In the genomic region with DNA sequence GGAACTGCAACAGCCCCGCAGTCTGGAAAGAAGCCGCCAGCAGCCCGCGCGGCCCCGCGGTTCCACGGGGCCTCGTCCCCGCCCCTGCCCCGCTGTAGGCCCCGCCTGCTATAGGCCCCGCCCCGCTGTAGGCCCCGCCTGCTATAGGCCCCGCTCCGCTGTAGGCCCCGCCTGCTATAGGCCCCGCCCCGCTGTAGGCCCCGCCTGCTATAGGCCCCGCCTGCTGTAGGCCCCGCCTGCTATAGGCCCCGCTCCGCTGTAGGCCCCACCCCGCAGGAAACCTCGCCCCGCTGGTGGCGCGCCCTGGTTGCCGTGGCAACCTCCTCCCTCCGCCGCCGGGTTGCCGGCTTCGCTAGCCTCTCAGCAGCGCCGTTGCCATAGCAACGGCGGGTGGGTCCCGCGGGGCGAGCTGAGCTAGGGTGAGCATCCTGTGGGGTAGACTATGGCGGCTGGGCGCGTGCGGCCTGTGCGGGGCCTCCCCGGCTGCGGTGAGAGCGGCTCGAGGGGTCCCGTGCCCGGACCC, we compare ENCODE assay signal across 8 cellular contexts. TPM values are rescaled to one million over a fixed set of nuclear protein-coding genes. Genes with fewer than 3 reads are reported as not detected.
DNase-seq lines count a peak whose midpoint lies in the region; ATAC-seq and TF ChIP-seq lines count a peak whose summit lies in the region.

No MANE protein-coding gene starts in this region.

- H3K27ac Mint-ChIP-seq in Calu3 (ENCODE audit: unreplicated experiment): no peak overlapping the region
- H3K27ac Mint-ChIP-seq in neural progenitor cell: no peak overlapping the region

- H3K4me2 ChIP-seq in KMS-11 (peak overlapping the region; percentile 77), neural progenitor cell (peak overlapping the region; percentile 85)

- no peak overlapping the region for H3K4me3 Mint-ChIP-seq in Calu3 (ENCODE audit: low read depth, unreplicated experiment)
- peak overlapping the region; percentile 76 for H3K4me3 Mint-ChIP-seq in neural progenitor cell

- H3K36me3 ChIP-seq in KMS-11 (ENCODE audit: insufficient read depth) (no peaks in the 10 kb centered on the region), neural progenitor cell (no peaks in the 10 kb centered on the region)

- H3K27ac ChIP-seq in KMS-11 (no peak overlapping the region), neural progenitor cell (no peak overlapping the region)

- peak; percentile 74 for DNase-seq in Calu3
- DNase-seq in SIG-M5 (lab: John Stamatoyannopoulos, UW): peak; percentile 30
- DNase-seq in activated effector memory CD4-positive, alpha-beta T cell treated with Interleukin-2 at 50 U/mL for 16 hours: peak; percentile 99
- peak; percentile 83 for DNase-seq in fibroblast of villous mesenchyme (ENCODE audit: low read depth)
- peak; percentile 100 for DNase-seq in neural progenitor cell (ENCODE audit: low spot score)
- peak; percentile 96 for DNase-seq in stimulated activated naive CD8-positive, alpha-beta T cell treated with anti-CD3 and anti-CD28 coated beads, Interleukin-15, Interleukin-2, amounts not matched to agents 100 U/mL and 50 U/mL, for 24 hours

- CTCF ChIA-PET in Calu3 (lab: Charles Lee): no interaction called here

- H3K36me3 Mint-ChIP-seq in Calu3 (ENCODE audit: insufficient read depth, unreplicated experiment) (no peaks in the 10 kb centered on the region), neural progenitor cell (no peaks in the 10 kb centered on the region)

- H3K27me3 ChIP-seq in KMS-11 (ENCODE audit: insufficient read depth, low read depth) (peaks cover 31% of the 10 kb centered on the region), neural progenitor cell (peaks cover 48% of the 10 kb centered on the region)

- H4K20me1 ChIP-seq in KMS-11 (ENCODE audit: insufficient read depth) (no peaks in the 10 kb centered on the region), neural progenitor cell (ENCODE audit: low read depth) (no peaks in the 10 kb centered on the region)

- H2AFZ ChIP-seq in KMS-11 (ENCODE audit: low read depth) (peak overlapping the region; percentile 62), neural progenitor cell (replicated peaks) (peak overlapping the region; percentile 82)

- peaks cover 91% of the 10 kb centered on the region for H3K27me3 Mint-ChIP-seq in Calu3 (ENCODE audit: unreplicated experiment)
- peaks cover 17% of the 10 kb centered on the region for H3K27me3 Mint-ChIP-seq in neural progenitor cell (ENCODE audit: insufficient read depth, low read depth)

- H3K79me2 ChIP-seq in KMS-11 (ENCODE audit: insufficient read depth, low read depth) (no peaks in the 10 kb centered on the region), neural progenitor cell (ENCODE audit: low read depth) (no peaks in the 10 kb centered on the region)

- H3K4me1 ChIP-seq in KMS-11 (ENCODE audit: low read depth, poor library complexity, severe bottlenecking) (peaks cover 8% of the 10 kb centered on the region), neural progenitor cell (peaks cover 6% of the 10 kb centered on the region)

- TF ChIP-seq CTCF in Calu3 (IDR thresholded peaks at IDR 0.05; ENCODE audit: unreplicated experiment) (no peak), KMS-11 (conservative IDR thresholded peaks at IDR 0.05; ENCODE audit: low read depth, low read length) (no peak), fibroblast of villous mesenchyme (IDR thresholded peaks at IDR 0.05; ENCODE audit: insufficient read depth, low read depth, low read length) (no peak), neural progenitor cell (IDR thresholded peaks at IDR 0.05) (no peak)

- no TSS peak for BruUV-seq in Calu3 (replicated peaks; lab: Mats Ljungman, UMichigan)

- no peak overlapping the region for H3K4me3 ChIP-seq in KMS-11 (IDR thresholded peaks at IDR 0.05; ENCODE audit: insufficient read depth, low read depth, low read length)
- H3K4me3 ChIP-seq in fibroblast of villous mesenchyme (ENCODE audit: low read depth, low read length): peak overlapping the region; percentile 35
- H3K4me3 ChIP-seq in neural progenitor cell: peak overlapping the region; percentile 47

- no peaks in the 10 kb centered on the region for H3F3A ChIP-seq in neural progenitor cell (ENCODE audit: low read depth)

- peak; percentile 76 for ATAC-seq in GM21576 (IDR thresholded peaks at IDR 0.05; ENCODE audit: unreplicated experiment)
- peak; percentile 92 for ATAC-seq in stimulated activated naive CD8-positive, alpha-beta T cell treated with anti-CD3 and anti-CD28 coated beads, Interleukin-15, Interleukin-2, amounts not matched to agents 100 U/mL and 50 U/mL, for 24 hours

- H3K9ac ChIP-seq in KMS-11 (no peak overlapping the region), neural progenitor cell (no peak overlapping the region)

- no peaks in the 10 kb centered on the region for H3K9me3 ChIP-seq in neural progenitor cell (ENCODE audit: low read depth)

- intact Hi-C loops in Calu3 (cut with micrococcal nuclease; ENCODE audit: unreplicated experiment): no loop called here

- H3K4me1 Mint-ChIP-seq in Calu3 (ENCODE audit: low read depth, unreplicated experiment) (no peaks in the 10 kb centered on the region), neural progenitor cell (peaks cover 27% of the 10 kb centered on the region)

- H3K9me3 Mint-ChIP-seq in Calu3 (ENCODE audit: low read depth, unreplicated experiment) (no peaks in the 10 kb centered on the region), neural progenitor cell (no peaks in the 10 kb centered on the region)

RNA-seq across cellular contexts. Expression of gene KIF1A, which starts 12.2 kb away (rescaled TPM):
- total RNA-seq in Calu3 (2022): 280 and 298 TPM in 2 replicates
- not detected in 2 replicates for total RNA-seq in fibroblast of villous mesenchyme
- 29.9 and 41.1 TPM in 2 replicates for total RNA-seq in neural progenitor cell (ENCODE audit: low replicate concordance)

RNA-seq across cellular contexts. Expression of gene AGXT, which starts 36.4 kb away (rescaled TPM):
- total RNA-seq in Calu3 (2022) (not detected in 2 replicates), fibroblast of villous mesenchyme (not detected in 2 replicates), neural progenitor cell (ENCODE audit: low replicate concordance) (not detected in 2 replicates)

Comparison
In these comparisons a context has a peak if more than half of its experiments do, and no peak if none do; other contexts are left out.
1. DNase-seq: peak in every context shown above with its lines; median percentile 100 in neural progenitor cell; 99 in activated effector memory CD4-positive, alpha-beta T cell treated with Interleukin-2 at 50 U/mL for 16 hours; 96 in stimulated activated naive CD8-positive, alpha-beta T cell treated with anti-CD3 and anti-CD28 coated beads, Interleukin-15, Interleukin-2, amounts not matched to agents 100 U/mL and 50 U/mL, for 24 hours; 83 in fibroblast of villous mesenchyme; 74 in Calu3; 30 in SIG-M5.
2. RNA of gene KIF1A, which starts 12.2 kb away (total RNA-seq): 280 to 298 TPM in Calu3 and 29.9 to 41.1 TPM in neural progenitor cell; not detected in fibroblast of villous mesenchyme; every median in the first group is over 10 times any median in the second.